In genomic region chr1:21651214-21652042, GRCh38 we compare ENCODE assay signal across 8 cellular contexts. TPM values are rescaled to one million over a fixed set of nuclear protein-coding genes. Genes with fewer than 3 reads are reported as not detected.
DNase-seq lines count a peak whose midpoint lies in the region; ATAC-seq, FAIRE-seq and TF ChIP-seq lines count a peak whose summit lies in the region.

No MANE protein-coding gene starts in this region.

- ATAC-seq in GM18511 (IDR thresholded peaks at IDR 0.05; ENCODE audit: unreplicated experiment): no peak

- H3K27me3 ChIP-seq in hepatocyte (no peaks in the 10 kb centered on the region), skeletal muscle tissue (ENCODE audit: control insufficient read depth in 3 of 3, insufficient read depth in 3 of 3, low read length in 3 of 3) (peaks cover 45 to 54% (median 52%) of the 10 kb centered on the region in 3 donors)

- H3K4me2 ChIP-seq in hepatocyte: peak overlapping the region; percentile 95

- H3K9ac ChIP-seq in skeletal muscle tissue (ENCODE audit: low read depth in 1 of 3, low read length in 3 of 3): no peak overlapping the region

- H3K27ac ChIP-seq in hepatocyte: no peak overlapping the region
- no peak overlapping the region for H3K27ac ChIP-seq in skeletal muscle tissue (ENCODE audit: low read depth, low read length)

- no peaks in the 10 kb centered on the region for H3K36me3 ChIP-seq in hepatocyte (replicated peaks; ENCODE audit: insufficient read depth, low read depth)
- H3K36me3 ChIP-seq in skeletal muscle tissue (ENCODE audit: control insufficient read depth in 3 of 3, insufficient read depth in 3 of 3, low read length in 3 of 3): no peaks in the 10 kb centered on the region

- H3K4me1 ChIP-seq in hepatocyte (ENCODE audit: insufficient read depth) (peaks cover 16% of the 10 kb centered on the region), skeletal muscle tissue (ENCODE audit: control insufficient read depth in 3 of 3, insufficient read depth in 3 of 3, low read length in 3 of 3) (peaks cover 0 to 9% (median 7%) of the 10 kb centered on the region in 3 donors)

- no peak for DNase-seq in GM12891 (ENCODE audit: insufficient read length, low spot score)
- peak; percentile 57 for DNase-seq in OCI-M1 (lab: John Stamatoyannopoulos, UW)
- peak in 46 of 56 donors; percentile 22 to 85 (median 66) for DNase-seq in amygdala (lab: John Stamatoyannopoulos, UW)
- DNase-seq in hepatocyte (ENCODE audit: low spot score): peak; percentile 84
- no peak for DNase-seq in GOT3 (lab: John Stamatoyannopoulos, UW)
- DNase-seq in dermis blood vessel endothelial cell: no peak

- TF ChIP-seq POLR2A in GM12891 (IDR thresholded peaks at IDR 0.05; ENCODE audit: low read depth, low read length): no peak

- no peaks in the 10 kb centered on the region for H3K79me2 ChIP-seq in hepatocyte

- 27% methylated on average over 26 of the region's 80 CpGs for WGBS in hepatocyte (ENCODE audit: low lambda C conversion rate, missing lambda C conversion rate)

- H3K9me3 ChIP-seq in hepatocyte (ENCODE audit: low read depth) (no peaks in the 10 kb centered on the region), skeletal muscle tissue (ENCODE audit: control insufficient read depth in 3 of 3, low read length in 3 of 3) (no peaks in the 10 kb centered on the region)

- no peaks in the 10 kb centered on the region for H4K20me1 ChIP-seq in hepatocyte (ENCODE audit: insufficient read depth, poor library complexity, severe bottlenecking)

- H3K9me2 ChIP-seq in hepatocyte (replicated peaks; ENCODE audit: insufficient read depth): no peaks in the 10 kb centered on the region

- peak; percentile 82 for FAIRE-seq in GM12891 (lab: Jason Lieb, UNC)

- H2AFZ ChIP-seq in hepatocyte: no peak overlapping the region

- TF ChIP-seq CTCF in hepatocyte (IDR thresholded peaks at IDR 0.05; ENCODE audit: poor library complexity): no peak

- no peak overlapping the region for H3K4me3 ChIP-seq in hepatocyte
- peak overlapping the region; percentile 33 to 64 (median 64) for H3K4me3 ChIP-seq in skeletal muscle tissue (ENCODE audit: low read length in 3 of 3)

TF ChIP-seq in GM12891, 5 proteins besides CTCF, POLR2A, EP300 and RAD21:
- TF ChIP-seq POLR2AphosphoS5 (IDR thresholded peaks at IDR 0.05; ENCODE audit: low read depth, low read length) (no peak), SPI1 (IDR thresholded peaks at IDR 0.05; ENCODE audit: low read depth, low read length) (no peak), PAX5 (IDR thresholded peaks at IDR 0.05; ENCODE audit: insufficient read depth, low read length, severe bottlenecking) (no peak), TAF1 (IDR thresholded peaks at IDR 0.05; ENCODE audit: low read depth, low read length) (no peak), POU2F2 (IDR thresholded peaks at IDR 0.05; ENCODE audit: low read depth, low read length) (no peak)

RNA-seq across cellular contexts. Expression of gene RAP1GAP, which starts 17.7 kb away (rescaled TPM):
- 0.49 TPM for polyA plus RNA-seq in GM12891 (2012; ENCODE audit: low read depth, missing spikeins)
- total RNA-seq in hepatocyte: 12.0 and 12.3 TPM in 2 replicates
- polyA plus RNA-seq in hepatocyte: 14.2 and 18.0 TPM in 2 replicates
- total RNA-seq in skeletal muscle tissue: 1.0 TPM
- under 0.01 and 0.05 TPM in 2 replicates for total RNA-seq in dermis blood vessel endothelial cell

Comparison
In these comparisons a context has a peak if more than half of its experiments do, and no peak if none do; other contexts are left out.
1. DNase-seq: peak in OCI-M1 (single experiment), amygdala (46 of 56) and hepatocyte (single experiment); none in GM12891 (single experiment), GOT3 (single experiment) and dermis blood vessel endothelial cell (single experiment).